In the genomic region with DNA sequence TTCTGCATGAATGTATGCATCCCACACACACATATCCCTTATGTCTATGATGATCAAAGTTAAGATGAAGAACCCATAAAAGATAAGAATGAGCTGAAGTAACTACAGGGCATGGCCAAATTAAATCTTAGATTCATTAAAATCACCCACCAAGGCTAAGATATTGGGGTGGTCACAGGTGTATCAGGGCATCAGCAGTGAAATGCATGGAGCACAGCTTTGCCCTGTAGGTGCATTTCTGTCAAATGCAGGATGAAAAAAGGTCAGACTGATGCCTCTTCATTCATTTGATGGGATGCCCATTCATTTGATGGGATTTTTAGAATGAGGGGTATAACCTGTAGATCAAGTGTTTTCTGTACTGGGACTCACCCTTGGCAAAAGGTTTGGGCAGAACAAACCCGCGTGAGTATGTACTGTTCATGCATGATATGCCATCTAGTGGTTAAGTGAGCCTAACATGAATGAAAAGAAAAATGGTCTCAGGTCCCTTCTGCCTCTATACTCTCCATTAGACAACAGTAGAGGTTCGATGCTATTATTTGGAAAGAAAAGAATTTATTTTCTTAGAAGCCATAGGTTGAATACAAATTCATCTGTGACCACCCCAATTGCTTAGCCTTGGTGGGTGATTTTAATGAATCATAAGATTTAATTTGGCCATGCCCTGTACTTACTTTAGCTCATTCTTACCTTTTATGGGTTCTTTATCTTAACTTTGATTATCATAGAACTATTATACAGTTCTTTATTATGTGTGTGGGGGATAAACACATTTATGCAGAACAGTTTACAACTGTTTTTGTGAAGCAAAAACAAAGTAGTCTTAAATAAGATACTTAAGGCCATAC, we compare ENCODE assay signal across 8 cellular contexts. TPM values are rescaled to one million over a fixed set of nuclear protein-coding genes. Genes with fewer than 3 reads are reported as not detected.
DNase-seq lines count a peak whose midpoint lies in the region; ATAC-seq and TF ChIP-seq lines count a peak whose summit lies in the region.

No MANE protein-coding gene starts in this region.

- no peak overlapping the region for H4K8ac ChIP-seq in mesenchymal stem cell (ENCODE audit: low read length)

- no peaks in the 10 kb centered on the region for H3K27me3 ChIP-seq in KMS-11 (ENCODE audit: insufficient read depth, low read depth)
- no peaks in the 10 kb centered on the region for H3K27me3 ChIP-seq in mesenchymal stem cell (ENCODE audit: control insufficient read depth in 1 of 2, insufficient read depth in 1 of 2, low read length in 2 of 2)

- ATAC-seq in activated naive CD8-positive, alpha-beta T cell treated with anti-CD3 and anti-CD28 coated beads, Interleukin-2, amount 10 ng/mL, durations not matched to agents 7 days and 5 days (ENCODE audit: low read depth), result peak; percentile 77
- peak; percentile 75 for ATAC-seq in GM21723 (IDR thresholded peaks at IDR 0.05; ENCODE audit: unreplicated experiment)

- no peak overlapping the region for H3K14ac ChIP-seq in mesenchymal stem cell (ENCODE audit: low read length in 2 of 2)

- peaks cover 5% of the 10 kb centered on the region for H3K36me3 Mint-ChIP-seq in activated naive CD8-positive, alpha-beta T cell treated with anti-CD3 and anti-CD28 coated beads, Interleukin-2, amount 10 ng/mL, durations not matched to agents 7 days and 5 days
- peaks cover 11% of the 10 kb centered on the region for H3K36me3 Mint-ChIP-seq in activated naive CD8-positive, alpha-beta T cell treated with anti-CD3 and anti-CD28 coated beads for 36 hours

- H4K91ac ChIP-seq in mesenchymal stem cell (ENCODE audit: low read length), result no peak overlapping the region

- no peaks in the 10 kb centered on the region for H3K27me3 Mint-ChIP-seq in activated naive CD8-positive, alpha-beta T cell treated with anti-CD3 and anti-CD28 coated beads, Interleukin-2, amount 10 ng/mL, durations not matched to agents 7 days and 5 days
- no peaks in the 10 kb centered on the region for H3K27me3 Mint-ChIP-seq in activated naive CD8-positive, alpha-beta T cell treated with anti-CD3 and anti-CD28 coated beads for 36 hours

- H3K36me3 ChIP-seq in KMS-11 (ENCODE audit: insufficient read depth) (no peaks in the 10 kb centered on the region), mesenchymal stem cell (ENCODE audit: control insufficient read depth in 1 of 2, insufficient read depth in 2 of 2, low read depth in 1 of 2, low read length in 2 of 2) (peaks cover 0 to 3% of the 10 kb centered on the region in 2 experiments)

- no peaks in the 10 kb centered on the region for H4K20me1 ChIP-seq in KMS-11 (ENCODE audit: insufficient read depth)

- H3K9me3 ChIP-seq in mesenchymal stem cell (ENCODE audit: control insufficient read depth, low read length), result no peaks in the 10 kb centered on the region

- peak; percentile 62 for TF ChIP-seq CTCF in KMS-11 (conservative IDR thresholded peaks at IDR 0.05; ENCODE audit: low read depth, low read length)

- no peak for DNase-seq in activated naive CD8-positive, alpha-beta T cell treated with anti-CD3 and anti-CD28 coated beads, Interleukin-2, amount 10 ng/mL, durations not matched to agents 7 days and 5 days
- no peak for DNase-seq in activated naive CD8-positive, alpha-beta T cell treated with anti-CD3 and anti-CD28 coated beads for 36 hours
- DNase-seq in RPMI8226 (peak; percentile 40), dermis blood vessel endothelial cell (peak; percentile 78), mesenchymal stem cell (peak; percentile 65), activated T-cell treated with anti-CD3 and anti-CD28 coated beads for 4 hours (no peak)

- H3K4me3 ChIP-seq in KMS-11 (IDR thresholded peaks at IDR 0.05; ENCODE audit: insufficient read depth, low read depth, low read length) (no peak overlapping the region), mesenchymal stem cell (ENCODE audit: insufficient read depth in 1 of 2, low read depth in 1 of 2, low read length in 2 of 2) (no peak overlapping the region)

- no peaks in the 10 kb centered on the region for H3K79me2 ChIP-seq in KMS-11 (ENCODE audit: insufficient read depth, low read depth)

- H3K9ac ChIP-seq in KMS-11 (no peak overlapping the region), mesenchymal stem cell (ENCODE audit: low read length) (no peak overlapping the region)

- no peaks in the 10 kb centered on the region for H3K4me1 ChIP-seq in KMS-11 (ENCODE audit: low read depth, poor library complexity, severe bottlenecking)
- H3K4me1 ChIP-seq in mesenchymal stem cell (ENCODE audit: control insufficient read depth, insufficient read depth, low read depth, low read length), result no peaks in the 10 kb centered on the region

- H2AFZ ChIP-seq in KMS-11 (ENCODE audit: low read depth), result no peak overlapping the region
- H2AFZ ChIP-seq in mesenchymal stem cell (ENCODE audit: low read depth, low read length), result no peak overlapping the region

- no peak overlapping the region for H3K27ac Mint-ChIP-seq in activated naive CD8-positive, alpha-beta T cell treated with anti-CD3 and anti-CD28 coated beads, Interleukin-2, amount 10 ng/mL, durations not matched to agents 7 days and 5 days
- no peak overlapping the region for H3K27ac Mint-ChIP-seq in activated naive CD8-positive, alpha-beta T cell treated with anti-CD3 and anti-CD28 coated beads for 36 hours

- H3K79me1 ChIP-seq in mesenchymal stem cell (replicated peaks; ENCODE audit: low read length, poor library complexity, severe bottlenecking), result peaks cover 2% of the 10 kb centered on the region

- no peaks in the 10 kb centered on the region for H3K9me3 Mint-ChIP-seq in activated naive CD8-positive, alpha-beta T cell treated with anti-CD3 and anti-CD28 coated beads, Interleukin-2, amount 10 ng/mL, durations not matched to agents 7 days and 5 days
- no peaks in the 10 kb centered on the region for H3K9me3 Mint-ChIP-seq in activated naive CD8-positive, alpha-beta T cell treated with anti-CD3 and anti-CD28 coated beads for 36 hours

- no peak overlapping the region for H3K4ac ChIP-seq in mesenchymal stem cell (ENCODE audit: low read depth in 1 of 2, low read length in 2 of 2)

- no peak overlapping the region for H2BK120ac ChIP-seq in mesenchymal stem cell (ENCODE audit: low read depth, low read length)

- H2AK5ac ChIP-seq in mesenchymal stem cell (ENCODE audit: low read length, severe bottlenecking), result no peak overlapping the region

- no peak overlapping the region for H3K4me3 Mint-ChIP-seq in activated naive CD8-positive, alpha-beta T cell treated with anti-CD3 and anti-CD28 coated beads, Interleukin-2, amount 10 ng/mL, durations not matched to agents 7 days and 5 days
- H3K4me3 Mint-ChIP-seq in activated naive CD8-positive, alpha-beta T cell treated with anti-CD3 and anti-CD28 coated beads for 36 hours, result no peak overlapping the region

- H3K23ac ChIP-seq in mesenchymal stem cell (ENCODE audit: low read length in 2 of 2), result no peak overlapping the region

- H2BK15ac ChIP-seq in mesenchymal stem cell (ENCODE audit: low read depth, poor library complexity, severe bottlenecking), result no peak overlapping the region

- H3K27ac ChIP-seq in KMS-11 (no peak overlapping the region), mesenchymal stem cell (ENCODE audit: low read length, poor library complexity, severe bottlenecking) (no peak overlapping the region)

- H3K4me2 ChIP-seq in KMS-11 (no peak overlapping the region), mesenchymal stem cell (ENCODE audit: low read length, poor library complexity, severe bottlenecking) (no peak overlapping the region)

- H3K18ac ChIP-seq in mesenchymal stem cell (ENCODE audit: low read depth in 1 of 2, low read length in 2 of 2), result no peak overlapping the region

- POLR2A ChIA-PET in activated naive CD8-positive, alpha-beta T cell treated with anti-CD3 and anti-CD28 coated beads, Interleukin-2, amount 10 ng/mL, durations not matched to agents 7 days and 5 days (lab: Charles Lee), result no interaction called here

- no peak overlapping the region for H2BK12ac ChIP-seq in mesenchymal stem cell (ENCODE audit: low read length in 2 of 2)

- peaks cover 11% of the 10 kb centered on the region for H3K4me1 Mint-ChIP-seq in activated naive CD8-positive, alpha-beta T cell treated with anti-CD3 and anti-CD28 coated beads, Interleukin-2, amount 10 ng/mL, durations not matched to agents 7 days and 5 days
- peaks cover 30% of the 10 kb centered on the region for H3K4me1 Mint-ChIP-seq in activated naive CD8-positive, alpha-beta T cell treated with anti-CD3 and anti-CD28 coated beads for 36 hours

- 70% methylated on average over 2 of the region's 3 CpGs for WGBS in mesenchymal stem cell

- no peak overlapping the region for H2BK5ac ChIP-seq in mesenchymal stem cell (ENCODE audit: low read depth, low read length, poor library complexity, severe bottlenecking)

RNA-seq across cellular contexts. Expression of gene NOSTRIN, which starts 43.2 kb away (rescaled TPM):
- not detected for total RNA-seq in activated naive CD8-positive, alpha-beta T cell treated with anti-CD3 and anti-CD28 coated beads, Interleukin-2, amount 10 ng/mL, durations not matched to agents 7 days and 5 days
- not detected for total RNA-seq in activated naive CD8-positive, alpha-beta T cell treated with anti-CD3 and anti-CD28 coated beads for 36 hours
- 4.5 and 34.9 TPM in 2 replicates for total RNA-seq in dermis blood vessel endothelial cell
- polyA plus RNA-seq in mesenchymal stem cell (2013, experiment 1 of 2), result 2.6 TPM
- polyA plus RNA-seq in mesenchymal stem cell (2013, experiment 2 of 2), result 2.1 TPM

Comparison
In these comparisons a context has a peak if more than half of its experiments do, and no peak if none do; other contexts are left out.
1. DNase-seq: peak in RPMI8226 (single experiment), dermis blood vessel endothelial cell (single experiment) and mesenchymal stem cell (single experiment); none in activated naive CD8-positive, alpha-beta T cell treated with anti-CD3 and anti-CD28 coated beads, Interleukin-2, amount 10 ng/mL, durations not matched to agents 7 days and 5 days (single experiment), activated naive CD8-positive, alpha-beta T cell treated with anti-CD3 and anti-CD28 coated beads for 36 hours (single experiment) and activated T-cell treated with anti-CD3 and anti-CD28 coated beads for 4 hours (single experiment).